2 cellular contexts compared by ENCODE assay signal in genomic region chr12:50211392-50212070, GRCh38.
TF ChIP-seq lines count a peak whose summit lies in the region.

No MANE protein-coding gene starts in this region.

TF ChIP-seq in GM23338, 12 proteins besides CTCF, POLR2A, EP300 and RAD21 (continued from another document):
- TF ChIP-seq ZNF462 (CRISPR knock-in tag; IDR thresholded peaks at IDR 0.05) (no peak), STAT1 (IDR thresholded peaks at IDR 0.05; ENCODE audit: unreplicated experiment) (no peak), ETS1 (IDR thresholded peaks at IDR 0.05) (no peak), ZNF331 (CRISPR knock-in tag; IDR thresholded peaks at IDR 0.05; ENCODE audit: low read depth) (no peak), CREB1 (CRISPR knock-in tag; IDR thresholded peaks at IDR 0.05; ENCODE audit: low read depth) (no peak), POLR2AphosphoS5 (IDR thresholded peaks at IDR 0.05; ENCODE audit: low read depth) (no peak), EZH2 (IDR thresholded peaks at IDR 0.05; ENCODE audit: low read depth, unreplicated experiment) (no peak), JUNB (IDR thresholded peaks at IDR 0.05; ENCODE audit: unreplicated experiment) (no peak), REST (IDR thresholded peaks at IDR 0.05; ENCODE audit: unreplicated experiment) (no peak)

TF ChIP-seq in WTC11, 78 proteins besides CTCF, POLR2A, EP300 and RAD21 (continued from another document):
- TF ChIP-seq IRF1 (CRISPR knock-in tag; IDR thresholded peaks at IDR 0.05): no peak
- TF ChIP-seq SMAD3 (CRISPR knock-in tag; IDR thresholded peaks at IDR 0.05; ENCODE audit: borderline replicate concordance): no peak
- no peak for TF ChIP-seq ZNF512 (CRISPR knock-in tag; IDR thresholded peaks at IDR 0.05; ENCODE audit: borderline replicate concordance)
- no peak for TF ChIP-seq TP53 (CRISPR knock-in tag; IDR thresholded peaks at IDR 0.05)
- no peak for TF ChIP-seq ZNF317 (CRISPR knock-in tag; IDR thresholded peaks at IDR 0.05; ENCODE audit: borderline replicate concordance, low read depth)
- no peak for TF ChIP-seq NFE2L1 (CRISPR knock-in tag; IDR thresholded peaks at IDR 0.05)
- no peak for TF ChIP-seq TEAD4 (CRISPR knock-in tag; IDR thresholded peaks at IDR 0.05)
- TF ChIP-seq CDX4 (CRISPR knock-in tag; IDR thresholded peaks at IDR 0.05; ENCODE audit: borderline replicate concordance): no peak
- TF ChIP-seq NR2C2 (CRISPR knock-in tag; IDR thresholded peaks at IDR 0.05): no peak
